ENCODE assay signal across 8 cellular contexts in the genomic region with DNA sequence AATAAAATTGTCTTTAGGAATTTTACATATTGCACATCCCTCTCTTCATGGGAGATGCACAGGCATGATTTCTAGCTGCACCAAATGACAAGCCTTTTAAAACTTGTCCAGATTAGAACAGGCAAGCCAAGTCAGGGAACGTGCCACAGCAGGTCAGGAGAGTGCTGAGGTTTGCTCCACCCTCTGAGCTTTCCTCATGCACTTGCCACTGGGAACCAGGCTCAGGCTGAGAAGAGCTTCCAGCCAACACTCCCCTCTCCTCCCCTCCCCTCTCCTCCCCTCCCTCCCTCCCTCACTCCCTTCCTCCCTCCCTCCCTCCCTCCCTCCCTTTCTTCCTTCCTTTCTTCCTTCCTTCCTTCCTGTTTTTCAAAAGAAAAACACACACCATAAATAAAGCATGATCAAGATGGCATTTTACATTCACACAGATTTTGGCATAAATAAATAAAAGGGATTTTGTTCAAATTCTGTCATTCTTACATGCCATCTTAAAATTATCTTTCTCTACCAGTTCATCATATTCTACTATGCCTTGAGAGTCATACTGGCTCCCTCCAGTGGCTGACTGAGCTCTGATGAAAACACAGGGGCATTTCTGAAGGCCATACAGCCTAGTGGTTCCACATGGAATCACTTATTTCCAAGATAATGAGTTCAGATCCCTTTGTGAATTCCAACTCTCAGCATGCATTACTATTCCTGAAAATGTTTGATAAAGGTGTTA.
DNase-seq lines count a peak whose midpoint lies in the region; ATAC-seq and TF ChIP-seq lines count a peak whose summit lies in the region.

No MANE protein-coding gene starts in this region.

- ATAC-seq in GM19463 (IDR thresholded peaks at IDR 0.05; ENCODE audit: unreplicated experiment) (peak; percentile 73), gastroesophageal sphincter (peak; percentile 63), HG02610 (IDR thresholded peaks at IDR 0.05; ENCODE audit: unreplicated experiment) (no peak)

- no peaks in the 10 kb centered on the region for H3K27me3 ChIP-seq in gastroesophageal sphincter
- no peaks in the 10 kb centered on the region for H3K27me3 ChIP-seq in prostate gland (replicated peaks; ENCODE audit: insufficient read depth)

- TF ChIP-seq EP300 in gastroesophageal sphincter (IDR thresholded peaks at IDR 0.05), result no peak

- TF ChIP-seq CTCF in gastroesophageal sphincter (IDR thresholded peaks at IDR 0.05) (peak; percentile 71 to 90 (median 76)), prostate gland (IDR thresholded peaks at IDR 0.05) (peak in 3 of 4 experiments; percentile 45 to 70 (median 62))

- no peak for TF ChIP-seq POLR2A in gastroesophageal sphincter (IDR thresholded peaks at IDR 0.05)
- TF ChIP-seq POLR2A in prostate gland (IDR thresholded peaks at IDR 0.05), result no peak

- H3K36me3 ChIP-seq in gastroesophageal sphincter (no peaks in the 10 kb centered on the region), prostate gland (no peaks in the 10 kb centered on the region)

- intact Hi-C loops in prostate gland (cut with DNase I), result loop anchor here (5.0 to 10.0 kb wide), 2 partner anchors 769 to 926 kb away; no protein-coding TSS in a partner anchor

- H3K4me3 ChIP-seq in gastroesophageal sphincter (no peak overlapping the region), prostate gland (no peak overlapping the region)

- DNase-seq in Daoy (ENCODE audit: low read depth), result peak; percentile 76
- peak; percentile 11 for DNase-seq in KG1 (lab: John Stamatoyannopoulos, UW)
- DNase-seq in SW480 (ENCODE audit: low spot score), result peak; percentile 46
- peak; percentile 70 for DNase-seq in prostate gland (ENCODE audit: low spot score)
- no peak for DNase-seq in activated CD8-positive, alpha-beta memory T cell treated with anti-CD3 and anti-CD28 coated beads, Interleukin-2, amount 50 U/mL, for 4 hours

- H3K9me3 ChIP-seq in gastroesophageal sphincter (no peaks in the 10 kb centered on the region), prostate gland (no peaks in the 10 kb centered on the region)

- H3K4me1 ChIP-seq in gastroesophageal sphincter (peaks cover 0 to 16% (median 0%) of the 10 kb centered on the region in 3 donors), prostate gland (replicated peaks) (no peaks in the 10 kb centered on the region)

- H3K27ac ChIP-seq in gastroesophageal sphincter (no peak overlapping the region), prostate gland (no peak overlapping the region)

- 0 to 31% methylated on average over 1 of the region's 1 CpG for WGBS in gastroesophageal sphincter (ENCODE audit: low coverage in 1 of 2), 2 donors
- WGBS in prostate gland, result 21% methylated on average over 1 of the region's 1 CpG
